In the genomic region with DNA sequence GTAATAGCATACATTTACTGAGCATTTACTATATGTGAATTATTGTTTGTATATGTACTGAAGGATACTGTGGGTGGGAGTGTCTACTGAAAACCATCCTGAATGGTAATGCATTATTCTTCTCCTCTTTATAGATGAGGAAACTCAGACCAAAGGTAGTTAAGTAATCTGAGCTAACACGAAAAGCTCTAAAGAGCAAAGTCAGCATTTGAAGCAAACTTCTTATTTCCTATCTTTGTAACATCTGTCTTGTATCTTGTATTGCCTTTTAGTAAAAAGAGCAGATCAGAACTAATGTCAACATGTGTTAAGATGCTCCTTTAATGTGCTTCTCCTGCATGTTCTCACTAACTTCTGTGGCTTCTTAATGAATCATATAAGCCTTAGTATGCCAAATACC, we compare ENCODE assay signal across 36 cellular contexts.
"Had no signal": no experiment of that assay in that cellular context is flagged by ENCODE, and none has a peak within 500 bp of the region (broad histone marks: within the 10 kb centered on the region; RNA-seq: fewer than 3 reads in every experiment).

No MANE protein-coding gene starts in this region.

- ATAC-seq: activated CD8-positive, alpha-beta T cell treated with anti-CD3 and anti-CD28 coated beads for 36 hours; activated naive CD4-positive, alpha-beta T cell treated with anti-CD3 and anti-CD28 coated beads, Interleukin-2, amount 50 U/mL, for 72 hours; activated T-cell treated with anti-CD3 and anti-CD28 coated beads, Interleukin-2, amount 50 U/mL, for 4 hours; activated T-cell treated with anti-CD3 and anti-CD28 coated beads, Interleukin-2, amount 50 U/mL, for 72 hours; activated T-helper 17 cell treated with anti-CD3 and anti-CD28 coated beads, Interleukin-2, amount 50 U/mL, for 72 hours; body of pancreas had no signal

- H3K4me1 Mint-ChIP-seq: activated B cell treated with CpG ODN at 0.5 μM for 24 hours; activated CD4-positive, alpha-beta T cell treated with anti-CD3 and anti-CD28 coated beads, Interleukin-2, amount 10 ng/mL, durations not matched to agents 24 days and 14 days; activated naive CD8-positive, alpha-beta T cell treated with anti-CD3 and anti-CD28 coated beads for 36 hours; activated T-helper 17 cell treated with anti-CD3 and anti-CD28 coated beads, Interleukin-2, amount 50 U/mL, for 72 hours had no signal

- FAIRE-seq: TTC549 had no signal

- H3K27me3 Mint-ChIP-seq: activated B cell treated with CpG ODN at 0.5 μM for 24 hours; activated CD4-positive, alpha-beta memory T cell treated with anti-CD3 and anti-CD28 coated beads for 36 hours; activated CD4-positive, alpha-beta T cell treated with anti-CD3 and anti-CD28 coated beads, Interleukin-2, amount 10 ng/mL, durations not matched to agents 24 days and 14 days; activated CD8-positive, alpha-beta T cell treated with anti-CD3 and anti-CD28 coated beads for 36 hours; activated naive CD8-positive, alpha-beta T cell treated with anti-CD3 and anti-CD28 coated beads for 36 hours; activated T-helper 17 cell treated with anti-CD3 and anti-CD28 coated beads, Interleukin-2, amount 50 U/mL, for 72 hours had no signal

- H3K4me3 ChIP-seq: adrenal gland, body of pancreas, breast epithelium had no signal

- H3K4me3 Mint-ChIP-seq: activated B cell treated with CpG ODN at 0.5 μM for 24 hours; activated CD4-positive, alpha-beta memory T cell treated with anti-CD3 and anti-CD28 coated beads for 36 hours; activated CD4-positive, alpha-beta T cell treated with anti-CD3 and anti-CD28 coated beads, Interleukin-2, amount 10 ng/mL, durations not matched to agents 24 days and 14 days; activated CD8-positive, alpha-beta T cell treated with anti-CD3 and anti-CD28 coated beads for 36 hours; activated naive CD4-positive, alpha-beta T cell treated with anti-CD3 and anti-CD28 coated beads for 36 hours; activated naive CD8-positive, alpha-beta T cell treated with anti-CD3 and anti-CD28 coated beads for 36 hours; activated T-cell treated with anti-CD3 and anti-CD28 coated beads, Interleukin-2, amount 50 U/mL, for 4 hours; activated T-cell treated with anti-CD3 and anti-CD28 coated beads, Interleukin-2, amount 50 U/mL, for 72 hours; activated T-helper 1 cell treated with anti-CD3 and anti-CD28 coated beads, Interleukin-12 subunit alpha, Interleukin-12 subunit beta, Interleukin-2, Interleukin-4 antibody, amounts not matched to agents 30 ng/mL and 10 ng/mL and 1 ng/mL, durations not matched to agents 14 hours and 24 hours and 36 hours; activated T-helper 17 cell treated with anti-CD3 and anti-CD28 coated beads, Interleukin-2, amount 50 U/mL, for 72 hours; T-helper 1 cell treated with Interleukin-12 subunit alpha and Interleukin-12 subunit beta and Interleukin-4 antibody, amounts not matched to agents 30 μg/mL and 1 μg/mL, for 36 hours; T-helper 2 cell treated with Interferon-gamma antibody and Interleukin-4, amounts not matched to agents 5 μg/mL and 100 μg/mL, for 36 hours had no signal

- H3K27me3 ChIP-seq: adrenal gland, body of pancreas, brain microvascular endothelial cell had no signal

- H3K4me1 ChIP-seq: adrenal gland, body of pancreas, breast epithelium had no signal

- H3K36me3 ChIP-seq: adrenal gland, brain microvascular endothelial cell, breast epithelium had no signal

- H3K9me3 Mint-ChIP-seq: activated CD4-positive, alpha-beta T cell treated with anti-CD3 and anti-CD28 coated beads, Interleukin-2, amount 10 ng/mL, durations not matched to agents 24 days and 14 days; activated naive CD8-positive, alpha-beta T cell treated with anti-CD3 and anti-CD28 coated beads for 36 hours had no signal

- H3K27ac ChIP-seq: adrenal gland, body of pancreas, brain microvascular endothelial cell, breast epithelium, VCaP had no signal

- H3K9me3 ChIP-seq: adrenal gland, body of pancreas, breast epithelium had no signal

- DNase-seq: activated B cell treated with CpG ODN at 0.5 μM for 24 hours; activated CD4-positive, alpha-beta memory T cell treated with anti-CD3 and anti-CD28 coated beads for 36 hours; activated CD4-positive, alpha-beta T cell treated with anti-CD3 and anti-CD28 coated beads for 4 hours; activated CD4-positive, alpha-beta T cell treated with anti-CD3 and anti-CD28 coated beads, Interleukin-2, amount 10 ng/mL, durations not matched to agents 24 days and 14 days; activated CD4-positive, alpha-beta T cell treated with anti-CD3 and anti-CD28 coated beads, Interleukin-2, amount 50 U/mL, for 1 hour; activated CD4-positive, alpha-beta T cell treated with anti-CD3 and anti-CD28 coated beads, Interleukin-2, amount 50 U/mL, for 4 hours; activated CD4-positive, CD25-positive, alpha-beta regulatory T cell treated with anti-CD3 and anti-CD28 coated beads, Interleukin-2, amount 50 U/mL, for 72 hours; activated CD8-positive, alpha-beta memory T cell treated with anti-CD3 and anti-CD28 coated beads, Interleukin-2, amount 50 U/mL, for 4 hours; activated CD8-positive, alpha-beta T cell treated with anti-CD3 and anti-CD28 coated beads for 36 hours; activated effector memory CD4-positive, alpha-beta T cell treated with anti-CD3 and anti-CD28 coated beads, Interleukin-2, amount 50 U/mL, for 16 hours; activated gamma-delta T cell treated with Interleukin-2 at 50 U/mL for 16 hours; activated naive CD4-positive, alpha-beta T cell; activated naive CD4-positive, alpha-beta T cell treated with anti-CD3 and anti-CD28 coated beads for 36 hours; activated naive CD4-positive, alpha-beta T cell treated with anti-CD3 and anti-CD28 coated beads, Interleukin-2, amount 50 U/mL, for 16 hours; activated naive CD8-positive, alpha-beta T cell treated with anti-CD3 and anti-CD28 coated beads for 36 hours; activated T-cell treated with anti-CD3 and anti-CD28 coated beads for 4 hours; activated T-cell treated with anti-CD3 and anti-CD28 coated beads, Interleukin-2, amount 50 U/mL, for 1 hour; activated T-cell treated with anti-CD3 and anti-CD28 coated beads, Interleukin-2, amount 50 U/mL, for 4 hours; activated T-cell treated with anti-CD3 and anti-CD28 coated beads, Interleukin-2, amount 50 U/mL, for 72 hours; adrenal gland; amniotic stem cell; aorta; body of pancreas; brain microvascular endothelial cell; central memory CD4-positive, alpha-beta T cell; T-helper 1 cell; T-helper 2 cell; T-helper 9 cell had no signal

- H3K27ac Mint-ChIP-seq: activated B cell treated with CpG ODN at 0.5 μM for 24 hours; activated CD4-positive, alpha-beta memory T cell treated with anti-CD3 and anti-CD28 coated beads for 36 hours; activated CD4-positive, alpha-beta T cell treated with anti-CD3 and anti-CD28 coated beads, Interleukin-2, amount 10 ng/mL, durations not matched to agents 24 days and 14 days; activated CD8-positive, alpha-beta T cell treated with anti-CD3 and anti-CD28 coated beads for 36 hours; activated naive CD4-positive, alpha-beta T cell treated with anti-CD3 and anti-CD28 coated beads for 36 hours; activated naive CD4-positive, alpha-beta T cell treated with anti-CD3 and anti-CD28 coated beads, Interleukin-2, amount 50 U/mL, for 72 hours; activated naive CD8-positive, alpha-beta T cell treated with anti-CD3 and anti-CD28 coated beads for 36 hours; activated T-cell treated with anti-CD3 and anti-CD28 coated beads, Interleukin-2, amount 50 U/mL, for 72 hours; activated T-helper 1 cell treated with anti-CD3 and anti-CD28 coated beads, Interleukin-12 subunit alpha, Interleukin-12 subunit beta, Interleukin-2, Interleukin-4 antibody, amounts not matched to agents 30 ng/mL and 10 ng/mL and 1 ng/mL, durations not matched to agents 14 hours and 24 hours and 36 hours; activated T-helper 17 cell treated with anti-CD3 and anti-CD28 coated beads, Interleukin-2, amount 50 U/mL, for 72 hours; T-helper 1 cell treated with Interleukin-12 subunit alpha and Interleukin-12 subunit beta and Interleukin-4 antibody, amounts not matched to agents 30 μg/mL and 1 μg/mL, for 36 hours; T-helper 2 cell treated with Interferon-gamma antibody and Interleukin-4, amounts not matched to agents 5 μg/mL and 100 μg/mL, for 36 hours had no signal

- H3K36me3 Mint-ChIP-seq: activated CD4-positive, alpha-beta memory T cell treated with anti-CD3 and anti-CD28 coated beads for 36 hours; activated naive CD4-positive, alpha-beta T cell treated with anti-CD3 and anti-CD28 coated beads, Interleukin-2, amount 50 U/mL, for 72 hours; activated naive CD8-positive, alpha-beta T cell treated with anti-CD3 and anti-CD28 coated beads for 36 hours had no signal
